In the genomic region with DNA sequence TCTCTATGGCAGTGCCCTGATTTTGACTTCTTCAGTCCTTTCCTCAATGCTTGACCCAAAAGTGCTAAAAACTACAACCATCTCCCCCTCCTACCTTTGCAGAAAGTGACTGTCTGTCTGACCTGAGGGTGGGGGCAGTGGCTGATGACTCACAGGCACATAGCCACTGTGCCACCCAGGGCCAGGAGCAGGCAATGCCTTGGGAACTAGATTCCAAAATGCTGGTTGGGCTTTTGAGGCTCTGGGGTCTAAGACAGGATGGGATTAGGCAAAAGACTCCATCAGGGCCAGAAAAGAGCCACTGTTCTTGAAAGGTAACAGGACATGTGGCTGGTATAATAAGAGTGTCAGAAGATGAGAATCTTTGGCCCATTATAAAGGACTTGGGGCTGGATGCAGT, we compare ENCODE assay signal across 2 cellular contexts.
TF ChIP-seq lines count a peak whose summit lies in the region.

No MANE protein-coding gene starts in this region.

TF ChIP-seq in HCT116, 20 proteins besides CTCF, POLR2A, EP300 and RAD21 (continued from another document):
- TF ChIP-seq POLR2AphosphoS5 (IDR thresholded peaks at IDR 0.05; ENCODE audit: low read depth, low read length) (no peak), TCF7L2 (IDR thresholded peaks at IDR 0.05; ENCODE audit: borderline replicate concordance, extremely low read depth, insufficient read depth, insufficient read length) (no peak), SP1 (IDR thresholded peaks at IDR 0.05; ENCODE audit: low read depth) (no peak)
- TF ChIP-seq, protein P1, sequence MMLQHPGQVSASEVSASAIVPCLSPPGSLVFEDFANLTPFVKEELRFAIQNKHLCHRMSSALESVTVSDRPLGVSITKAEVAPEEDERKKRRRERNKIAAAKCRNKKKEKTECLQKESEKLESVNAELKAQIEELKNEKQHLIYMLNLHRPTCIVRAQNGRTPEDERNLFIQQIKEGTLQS (IDR thresholded peaks at IDR 0.05) = no peak
TF ChIP-seq in HCT116: peak in this region for 0.

TF ChIP-seq in H1, 55 proteins besides CTCF, POLR2A, EP300 and RAD21 (continued from another document):
- no peak for TF ChIP-seq SAP30 (IDR thresholded peaks at IDR 0.05; ENCODE audit: insufficient read depth, insufficient replicate concordance, low read length)
- TF ChIP-seq BACH1 (IDR thresholded peaks at IDR 0.05; ENCODE audit: low read length) = no peak
